ENCODE assay signal across 30 cellular contexts in the genomic region with DNA sequence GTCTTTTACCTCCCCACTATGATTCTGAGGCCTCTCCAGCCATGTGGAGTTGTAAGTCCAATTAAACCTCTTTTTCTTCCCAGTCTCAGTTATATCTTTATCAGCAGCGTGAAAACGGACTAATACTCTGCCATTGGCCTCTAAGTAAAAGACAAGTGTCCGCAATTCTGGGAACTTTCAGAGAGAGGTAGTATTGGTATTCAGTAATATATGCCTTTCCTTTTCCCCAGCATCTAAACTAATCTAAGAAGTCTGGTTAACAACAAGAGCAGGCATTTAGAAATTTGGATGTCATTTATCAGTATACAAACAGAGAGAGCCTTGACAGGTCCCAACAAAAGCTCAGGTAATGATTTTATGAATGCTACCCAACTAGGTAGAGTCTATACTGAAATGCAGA.
"Had no signal": no experiment of that assay in that cellular context is flagged by ENCODE, and none has a peak within 500 bp of the region (broad histone marks: within the 10 kb centered on the region; RNA-seq: fewer than 3 reads in every experiment).

No MANE protein-coding gene starts in this region.

- DNase-seq: heart right ventricle; hippocampal formation; left ventricle myocardium inferior; mesendoderm; naive B cell; natural killer cell; nephron progenitor cell; occipital lobe; ovary; retina; right cardiac atrium; spleen; stimulated activated CD4-positive, alpha-beta T cell treated with anti-CD3 and anti-CD28 coated beads, Interleukin-4, amount 100 ng/mL, for 24 hours; stimulated activated naive CD4-positive, alpha-beta T cell; tibial artery; trophoblast cell; upper lobe of right lung had no signal

- H3K4me3 ChIP-seq: heart right ventricle, left ventricle myocardium inferior, lung, neural progenitor cell, ovary, prostate gland, skin epidermis, spleen, suprapubic skin, thoracic aorta, tibial artery, upper lobe of right lung had no signal

- FAIRE-seq: keratinocyte, urothelium cell line had no signal

- H3K27me3 Mint-ChIP-seq: naive B cell; stimulated activated naive CD8-positive, alpha-beta T cell treated with anti-CD3 and anti-CD28 coated beads, Interleukin-15, Interleukin-2, amounts not matched to agents 100 ng/mL and 50 ng/mL, for 24 hours had no signal

- H3K27me3 ChIP-seq: heart right ventricle, neural progenitor cell, neutrophil, ovary, spleen, suprapubic skin, tibial artery, upper lobe of right lung had no signal

- H3K4me3 Mint-ChIP-seq: mesothelial cell of epicardium; naive B cell; natural killer cell; nephron progenitor cell; neural progenitor cell; stimulated activated effector memory CD8-positive, alpha-beta T cell treated with anti-CD3 and anti-CD28 coated beads, Interleukin-12 subunit alpha, Interleukin-12 subunit beta, amount 100 ng/mL, for 72 hours; stimulated activated naive CD8-positive, alpha-beta T cell treated with anti-CD3 and anti-CD28 coated beads, Interleukin-15, Interleukin-2, amounts not matched to agents 100 ng/mL and 50 ng/mL, for 24 hours had no signal

- H3K4me1 Mint-ChIP-seq: natural killer cell; neural progenitor cell; stimulated activated effector memory CD8-positive, alpha-beta T cell treated with anti-CD3 and anti-CD28 coated beads, Interleukin-12 subunit alpha, Interleukin-12 subunit beta, amount 100 ng/mL, for 72 hours had no signal

- H3K4me2 ChIP-seq: neural progenitor cell had no signal

- H3K9ac ChIP-seq: neural progenitor cell had no signal

- H3K4me1 ChIP-seq: neural progenitor cell, spleen, suprapubic skin, tibial artery, upper lobe of right lung had no signal

- H2AFZ ChIP-seq: neural progenitor cell had no signal

- H3K9me3 Mint-ChIP-seq: mesothelial cell of epicardium; natural killer cell; stimulated activated effector memory CD8-positive, alpha-beta T cell treated with anti-CD3 and anti-CD28 coated beads, Interleukin-12 subunit alpha, Interleukin-12 subunit beta, amount 100 ng/mL, for 72 hours; stimulated activated naive CD8-positive, alpha-beta T cell treated with anti-CD3 and anti-CD28 coated beads, Interleukin-15, Interleukin-2, amounts not matched to agents 100 ng/mL and 50 ng/mL, for 24 hours had no signal

- ATAC-seq: heart right ventricle; natural killer cell; right cardiac atrium; sciatic nerve; stimulated activated effector memory CD8-positive, alpha-beta T cell treated with anti-CD3 and anti-CD28 coated beads, Interleukin-12 subunit alpha, Interleukin-12 subunit beta, amount 100 ng/mL, for 72 hours; upper lobe of right lung had no signal

- H3K9me3 ChIP-seq: heart right ventricle, left ventricle myocardium inferior, neutrophil, ovary, prostate gland, spleen, suprapubic skin, thoracic aorta, tibial artery, upper lobe of right lung had no signal

- H3K27ac Mint-ChIP-seq: mesothelial cell of epicardium; natural killer cell; nephron progenitor cell; neural progenitor cell; stimulated activated effector memory CD8-positive, alpha-beta T cell treated with anti-CD3 and anti-CD28 coated beads, Interleukin-12 subunit alpha, Interleukin-12 subunit beta, amount 100 ng/mL, for 72 hours; stimulated activated naive CD8-positive, alpha-beta T cell treated with anti-CD3 and anti-CD28 coated beads, Interleukin-15, Interleukin-2, amounts not matched to agents 100 ng/mL and 50 ng/mL, for 24 hours had no signal

- H3K27ac ChIP-seq: heart right ventricle, left ventricle myocardium inferior, neural progenitor cell, neutrophil, ovary, prostate gland, skin epidermis, spleen, suprapubic skin, thoracic aorta, tibial artery, upper lobe of right lung had no signal

- H3K36me3 Mint-ChIP-seq: natural killer cell had no signal

- H3K36me3 ChIP-seq: neural progenitor cell, ovary, prostate gland, thoracic aorta had no signal
